ENCODE assay signal across 1 cellular context in the genomic region with DNA sequence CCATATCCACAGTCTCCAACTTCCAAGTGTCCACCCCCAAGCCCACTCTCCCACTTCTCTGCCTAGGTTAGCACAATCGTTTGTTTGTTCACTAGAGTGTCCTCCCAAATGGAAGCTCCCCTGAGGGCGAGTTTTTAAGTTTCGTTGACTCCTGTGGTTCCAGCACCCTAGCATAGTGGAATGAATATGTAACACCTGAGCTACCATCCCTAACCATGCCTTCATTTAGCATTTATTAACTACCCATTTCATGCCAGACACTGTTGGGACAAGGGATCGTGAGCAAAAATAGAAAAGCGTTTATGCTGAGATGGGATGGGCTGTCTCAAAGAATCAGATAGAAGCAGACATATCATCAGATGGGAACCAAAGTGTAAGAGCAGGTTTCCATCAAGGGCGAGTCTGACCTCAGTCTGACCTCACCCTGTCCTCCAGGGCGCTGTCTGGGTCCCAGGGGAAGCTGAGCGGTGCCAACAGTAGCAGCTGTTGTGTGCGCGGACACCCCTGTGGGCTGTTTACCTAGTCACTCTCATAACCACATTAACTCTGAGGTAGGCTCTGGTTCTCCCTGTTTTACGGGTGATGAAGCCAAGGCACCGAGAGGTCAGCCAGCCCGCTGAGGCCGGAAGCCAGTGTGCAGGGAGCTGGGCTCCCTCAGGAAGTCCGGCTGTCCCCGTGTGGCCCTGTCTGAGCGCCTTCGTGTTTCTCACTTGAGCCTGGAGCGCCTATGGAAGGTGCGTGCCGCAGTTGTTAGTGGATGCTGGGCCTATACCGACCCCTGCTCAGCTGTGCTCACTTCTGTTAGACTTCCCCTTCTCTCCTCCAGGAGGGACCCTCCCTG.
TF ChIP-seq lines count a peak whose summit lies in the region.

No MANE protein-coding gene starts in this region.

TF ChIP-seq in K562, 482 proteins besides CTCF, POLR2A, EP300 and RAD21:
- TF ChIP-seq POLR2G (IDR thresholded peaks at IDR 0.05; ENCODE audit: low read depth, low read length) (peak; percentile 63; the same call in 1 of the 2 replicates), ZNF75A (CRISPR knock-in tag; IDR thresholded peaks at IDR 0.05) (no peak), NCOA6 (IDR thresholded peaks at IDR 0.05) (no peak), MYNN (IDR thresholded peaks at IDR 0.05) (no peak), MYNN (CRISPR knock-in tag; IDR thresholded peaks at IDR 0.05) (no peak), POLR2AphosphoS5 (IDR thresholded peaks at IDR 0.05; ENCODE audit: control insufficient read depth, insufficient read depth, low read depth, low read length) (peak; percentile 13; the same call in 1 of the 2 replicates), ZZZ3 (IDR thresholded peaks at IDR 0.05) (no peak), RBM22 (IDR thresholded peaks at IDR 0.05; ENCODE audit: low read depth, low read length, poor library complexity, severe bottlenecking) (peak; percentile 58), RBFOX2 (IDR thresholded peaks at IDR 0.05; ENCODE audit: low read depth, low read length) (0 out of 2 replicates have a peak, but pooled peaks have one; percentile 28), CTBP1 (IDR thresholded peaks at IDR 0.05; ENCODE audit: borderline replicate concordance) (no peak), ZNF184 (CRISPR knock-in tag; IDR thresholded peaks at IDR 0.05) (no peak), GTF2F1 (IDR thresholded peaks at IDR 0.05; ENCODE audit: low read depth, low read length) (no peak), KLF6 (CRISPR knock-in tag; IDR thresholded peaks at IDR 0.05; ENCODE audit: borderline replicate concordance) (no peak), RBM17 (IDR thresholded peaks at IDR 0.05; ENCODE audit: borderline replicate concordance, low read depth, low read length) (no peak), SUPT5H (IDR thresholded peaks at IDR 0.05) (0 out of 2 replicates have a peak, but pooled peaks have one; percentile 17)
- TF ChIP-seq, protein P1, sequence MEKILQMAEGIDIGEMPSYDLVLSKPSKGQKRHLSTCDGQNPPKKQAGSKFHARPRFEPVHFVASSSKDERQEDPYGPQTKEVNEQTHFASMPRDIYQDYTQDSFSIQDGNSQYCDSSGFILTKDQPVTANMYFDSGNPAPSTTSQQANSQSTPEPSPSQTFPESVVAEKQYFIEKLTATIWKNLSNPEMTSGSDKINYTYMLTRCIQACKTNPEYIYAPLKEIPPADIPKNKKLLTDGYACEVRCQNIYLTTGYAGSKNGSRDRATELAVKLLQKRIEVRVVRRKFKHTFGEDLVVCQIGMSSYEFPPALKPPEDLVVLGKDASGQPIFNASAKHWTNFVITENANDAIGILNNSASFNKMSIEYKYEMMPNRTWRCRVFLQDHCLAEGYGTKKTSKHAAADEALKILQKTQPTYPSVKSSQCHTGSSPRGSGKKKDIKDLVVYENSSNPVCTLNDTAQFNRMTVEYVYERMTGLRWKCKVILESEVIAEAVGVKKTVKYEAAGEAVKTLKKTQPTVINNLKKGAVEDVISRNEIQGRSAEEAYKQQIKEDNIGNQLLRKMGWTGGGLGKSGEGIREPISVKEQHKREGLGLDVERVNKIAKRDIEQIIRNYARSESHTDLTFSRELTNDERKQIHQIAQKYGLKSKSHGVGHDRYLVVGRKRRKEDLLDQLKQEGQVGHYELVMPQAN (IDR thresholded peaks at IDR 0.05; ENCODE audit: borderline replicate concordance): no peak
- TF ChIP-seq, protein P2, sequence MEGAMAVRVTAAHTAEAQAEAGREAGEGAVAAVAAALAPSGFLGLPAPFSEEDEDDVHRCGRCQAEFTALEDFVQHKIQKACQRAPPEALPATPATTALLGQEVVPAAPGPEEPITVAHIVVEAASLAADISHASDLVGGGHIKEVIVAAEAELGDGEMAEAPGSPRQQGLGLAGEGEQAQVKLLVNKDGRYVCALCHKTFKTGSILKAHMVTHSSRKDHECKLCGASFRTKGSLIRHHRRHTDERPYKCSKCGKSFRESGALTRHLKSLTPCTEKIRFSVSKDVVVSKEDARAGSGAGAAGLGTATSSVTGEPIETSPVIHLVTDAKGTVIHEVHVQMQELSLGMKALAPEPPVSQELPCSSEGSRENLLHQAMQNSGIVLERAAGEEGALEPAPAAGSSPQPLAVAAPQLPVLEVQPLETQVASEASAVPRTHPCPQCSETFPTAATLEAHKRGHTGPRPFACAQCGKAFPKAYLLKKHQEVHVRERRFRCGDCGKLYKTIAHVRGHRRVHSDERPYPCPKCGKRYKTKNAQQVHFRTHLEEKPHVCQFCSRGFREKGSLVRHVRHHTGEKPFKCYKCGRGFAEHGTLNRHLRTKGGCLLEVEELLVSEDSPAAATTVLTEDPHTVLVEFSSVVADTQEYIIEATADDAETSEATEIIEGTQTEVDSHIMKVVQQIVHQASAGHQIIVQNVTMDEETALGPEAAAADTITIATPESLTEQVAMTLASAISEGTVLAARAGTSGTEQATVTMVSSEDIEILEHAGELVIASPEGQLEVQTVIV (CRISPR knock-in tag; IDR thresholded peaks at IDR 0.05; ENCODE audit: borderline replicate concordance): no peak
- TF ChIP-seq, protein P3, sequence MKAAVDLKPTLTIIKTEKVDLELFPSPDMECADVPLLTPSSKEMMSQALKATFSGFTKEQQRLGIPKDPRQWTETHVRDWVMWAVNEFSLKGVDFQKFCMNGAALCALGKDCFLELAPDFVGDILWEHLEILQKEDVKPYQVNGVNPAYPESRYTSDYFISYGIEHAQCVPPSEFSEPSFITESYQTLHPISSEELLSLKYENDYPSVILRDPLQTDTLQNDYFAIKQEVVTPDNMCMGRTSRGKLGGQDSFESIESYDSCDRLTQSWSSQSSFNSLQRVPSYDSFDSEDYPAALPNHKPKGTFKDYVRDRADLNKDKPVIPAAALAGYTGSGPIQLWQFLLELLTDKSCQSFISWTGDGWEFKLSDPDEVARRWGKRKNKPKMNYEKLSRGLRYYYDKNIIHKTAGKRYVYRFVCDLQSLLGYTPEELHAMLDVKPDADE (conservative IDR thresholded peaks at IDR 0.05; ENCODE audit: control insufficient read depth, low read depth, low read length): no peak
